In genomic region chr17:7266784-7267183, GRCh38 we compare ENCODE assay signal across 34 cellular contexts. TPM values are rescaled to one million over a fixed set of nuclear protein-coding genes. Genes with fewer than 3 reads are reported as not detected.
DNase-seq lines count a peak whose midpoint lies in the region; ATAC-seq and TF ChIP-seq lines count a peak whose summit lies in the region.
"Had no signal": no experiment of that assay in that cellular context is flagged by ENCODE, and none has a peak within 500 bp of the region (broad histone marks: within the 10 kb centered on the region; RNA-seq: fewer than 3 reads in every experiment).

No MANE protein-coding gene starts in this region.

- no peaks in the 10 kb centered on the region for H4K20me1 ChIP-seq in hepatocyte (ENCODE audit: insufficient read depth, poor library complexity, severe bottlenecking)

- H3K4me3 Mint-ChIP-seq in WTC11, result no peak overlapping the region
- H3K4me3 Mint-ChIP-seq in CD8-positive, alpha-beta T cell, result no peak overlapping the region
- H3K4me3 Mint-ChIP-seq: activated CD8-positive, alpha-beta T cell treated with anti-CD3 and anti-CD28 coated beads, Interleukin-2, amount 10 ng/mL, durations not matched to agents 7 days and 5 days; natural killer cell treated with Interleukin-12 subunit alpha and Interleukin-12 subunit beta and Interleukin-15 and Interleukin-18, amount 100 ng/mL, for 72 hours; stimulated activated naive CD8-positive, alpha-beta T cell treated with anti-CD3 and anti-CD28 coated beads, Interleukin-15, Interleukin-2, amounts not matched to agents 100 ng/mL and 50 ng/mL, for 24 hours; T-cell had no signal

- no peak overlapping the region for H3K27ac ChIP-seq in hepatocyte
- no peak overlapping the region for H3K27ac ChIP-seq in CD8-positive, alpha-beta T cell (ENCODE audit: low read depth, low read length)
- H3K27ac ChIP-seq: ovary, thyroid gland had no signal

- H3K27ac Mint-ChIP-seq in WTC11, result peak overlapping the region; percentile 72
- no peak overlapping the region for H3K27ac Mint-ChIP-seq in CD8-positive, alpha-beta T cell
- H3K27ac Mint-ChIP-seq: activated CD8-positive, alpha-beta T cell treated with anti-CD3 and anti-CD28 coated beads, Interleukin-2, amount 10 ng/mL, durations not matched to agents 7 days and 5 days; brain; natural killer cell treated with Interleukin-12 subunit alpha and Interleukin-12 subunit beta and Interleukin-15 and Interleukin-18, amount 100 ng/mL, for 72 hours; stimulated activated naive CD8-positive, alpha-beta T cell treated with anti-CD3 and anti-CD28 coated beads, Interleukin-15, Interleukin-2, amounts not matched to agents 100 ng/mL and 50 ng/mL, for 24 hours; T-cell had no signal

- H3K36me3 ChIP-seq in hepatocyte (replicated peaks; ENCODE audit: insufficient read depth, low read depth), result no peaks in the 10 kb centered on the region
- no peaks in the 10 kb centered on the region for H3K36me3 ChIP-seq in CD8-positive, alpha-beta T cell (ENCODE audit: insufficient read depth, low read length)
- H3K36me3 ChIP-seq: BE2C, ovary, SJSA1, thyroid gland had no signal

- H2AFZ ChIP-seq in hepatocyte, result no peak overlapping the region

- DNase-seq in DMS53 (lab: John Stamatoyannopoulos, UW) (peak; percentile 43), DMS53 treated with DMSO at 0.1 percent for 48 hours (lab: John Stamatoyannopoulos, UW; ENCODE audit: unreplicated experiment) (no peak), WTC11 (ENCODE audit: low spot score) (no peak), hepatocyte (ENCODE audit: low spot score) (peak; percentile 18), GDM1 (lab: John Stamatoyannopoulos, UW) (no peak), NCI-H2107 treated with DMSO at 0.1 percent for 48 hours (lab: John Stamatoyannopoulos, UW; ENCODE audit: unreplicated experiment) (no peak)
- no peak for DNase-seq in CD8-positive, alpha-beta T cell
- DNase-seq: activated CD4-positive, CD25-positive, alpha-beta regulatory T cell treated with anti-CD3 and anti-CD28 coated beads, Interleukin-2, amount 50 U/mL, for 72 hours; activated CD8-positive, alpha-beta T cell treated with anti-CD3 and anti-CD28 coated beads, Interleukin-2, amount 10 ng/mL, durations not matched to agents 7 days and 5 days; activated gamma-delta T cell; activated T-cell treated with anti-CD3 and anti-CD28 coated beads for 4 hours; BE2C; Caco-2; DND-41; effector CD4-positive, alpha-beta T cell; erythroblast; foreskin melanocyte; hypothalamus; left ventricle myocardium superior; midbrain; NCI-H1694 treated with DMSO at 0.1 percent for 48 hours; NCI-H2171 treated with DMSO at 0.1 percent for 48 hours; NCI-H748 treated with DMSO at 0.1 percent for 48 hours; ovary; right cardiac atrium; T-cell; thyroid gland had no signal

- H3K4me1 ChIP-seq in hepatocyte (ENCODE audit: insufficient read depth), result peaks cover 12% of the 10 kb centered on the region
- H3K4me1 ChIP-seq in CD8-positive, alpha-beta T cell (ENCODE audit: insufficient read depth, low read length), result peaks cover 20% of the 10 kb centered on the region
- H3K4me1 ChIP-seq: BE2C had no signal

- no peaks in the 10 kb centered on the region for H3K36me3 Mint-ChIP-seq in WTC11
- H3K36me3 Mint-ChIP-seq in CD8-positive, alpha-beta T cell, result no peaks in the 10 kb centered on the region
- H3K36me3 Mint-ChIP-seq: brain; natural killer cell treated with Interleukin-12 subunit alpha and Interleukin-12 subunit beta and Interleukin-15 and Interleukin-18, amount 100 ng/mL, for 72 hours; T-cell had no signal

- ATAC-seq in WTC11 (no peak), HG03520 (IDR thresholded peaks at IDR 0.05; ENCODE audit: unreplicated experiment) (no peak)
- no peak for ATAC-seq in CD8-positive, alpha-beta T cell
- ATAC-seq: activated CD8-positive, alpha-beta T cell treated with anti-CD3 and anti-CD28 coated beads, Interleukin-2, amount 10 ng/mL, durations not matched to agents 7 days and 5 days; left ventricle myocardium superior; natural killer cell treated with Interleukin-12 subunit alpha and Interleukin-12 subunit beta and Interleukin-15 and Interleukin-18, amount 100 ng/mL, for 72 hours; right cardiac atrium; T-cell had no signal

- H3K4me1 Mint-ChIP-seq in WTC11, result peaks cover 23% of the 10 kb centered on the region
- H3K4me1 Mint-ChIP-seq in CD8-positive, alpha-beta T cell (ENCODE audit: low read depth), result peaks cover 20% of the 10 kb centered on the region

- peaks cover 8% of the 10 kb centered on the region for H3K79me2 ChIP-seq in hepatocyte

- H3K9me3 Mint-ChIP-seq in WTC11, result no peaks in the 10 kb centered on the region
- H3K9me3 Mint-ChIP-seq in CD8-positive, alpha-beta T cell, result no peaks in the 10 kb centered on the region
- H3K9me3 Mint-ChIP-seq: brain; natural killer cell treated with Interleukin-12 subunit alpha and Interleukin-12 subunit beta and Interleukin-15 and Interleukin-18, amount 100 ng/mL, for 72 hours; stimulated activated naive CD8-positive, alpha-beta T cell treated with anti-CD3 and anti-CD28 coated beads, Interleukin-15, Interleukin-2, amounts not matched to agents 100 ng/mL and 50 ng/mL, for 24 hours; T-cell had no signal

- POLR2A ChIA-PET in WTC11 (lab: Charles Lee), result no interaction called here
- POLR2A ChIA-PET in CD8-positive, alpha-beta T cell (lab: Charles Lee), result interaction anchor here (1.0 kb wide), 1 partner anchor 10 kb away, joined by 3 read pairs; no protein-coding TSS in a partner anchor

- CTCF ChIA-PET in WTC11 (lab: Charles Lee), result interaction anchor here (1.8 to 4.8 kb wide), 3 partner anchors 13 to 294 kb away, joined by 4 to 23 read pairs (median 14); no protein-coding TSS in a partner anchor
- CTCF ChIA-PET in CD8-positive, alpha-beta T cell (lab: Charles Lee), result interaction anchor here (0.7 to 3.0 kb wide), 3 partner anchors 13 to 78 kb away, joined by 3 to 10 read pairs (median 3); no protein-coding TSS in a partner anchor

- peaks cover 3% of the 10 kb centered on the region for H3K27me3 ChIP-seq in hepatocyte
- no peaks in the 10 kb centered on the region for H3K27me3 ChIP-seq in CD8-positive, alpha-beta T cell (ENCODE audit: insufficient read depth, low read length)
- H3K27me3 ChIP-seq: thyroid gland had no signal

- intact Hi-C loops in CD8-positive, alpha-beta T cell (cut with DNase I, micrococcal nuclease), result no loop called here

- H3K27me3 Mint-ChIP-seq in WTC11 (ENCODE audit: low read depth), result no peaks in the 10 kb centered on the region; the same call in 1 of the 2 replicates
- no peaks in the 10 kb centered on the region for H3K27me3 Mint-ChIP-seq in CD8-positive, alpha-beta T cell (ENCODE audit: low read depth)

- H3K4me2 ChIP-seq in hepatocyte, result no peak overlapping the region

- H3K9me2 ChIP-seq in hepatocyte (replicated peaks; ENCODE audit: insufficient read depth), result no peaks in the 10 kb centered on the region

- whole genome bisulfite sequencing in hepatocyte (ENCODE audit: low lambda C conversion rate, missing lambda C conversion rate), result 35% methylated on average over 1 of the region's 1 CpG

- H3K4me3 ChIP-seq in hepatocyte, result no peak overlapping the region
- H3K4me3 ChIP-seq in CD8-positive, alpha-beta T cell (ENCODE audit: low read depth, low read length), result no peak overlapping the region
- H3K4me3 ChIP-seq: ovary, SJSA1, thyroid gland had no signal

- no peaks in the 10 kb centered on the region for H3K9me3 ChIP-seq in hepatocyte (ENCODE audit: low read depth)
- no peaks in the 10 kb centered on the region for H3K9me3 ChIP-seq in CD8-positive, alpha-beta T cell (ENCODE audit: low read length)
- H3K9me3 ChIP-seq: BE2C, Caco-2, ovary, SJSA1, thyroid gland had no signal

- no peak for TF ChIP-seq CTCF in WTC11 (IDR thresholded peaks at IDR 0.05)
- TF ChIP-seq CTCF in hepatocyte (IDR thresholded peaks at IDR 0.05; ENCODE audit: poor library complexity), result no peak
- TF ChIP-seq CTCF in CD8-positive, alpha-beta T cell (IDR thresholded peaks at IDR 0.05), result no peak

TF ChIP-seq in WTC11, 78 proteins besides CTCF, POLR2A, EP300 and RAD21:
- no peak for TF ChIP-seq PRRX2 (CRISPR knock-in tag; IDR thresholded peaks at IDR 0.05)
- TF ChIP-seq ZNF219 (CRISPR knock-in tag; IDR thresholded peaks at IDR 0.05; ENCODE audit: borderline replicate concordance), result no peak
- no peak for TF ChIP-seq NFE2L1 (CRISPR knock-in tag; IDR thresholded peaks at IDR 0.05)
TF ChIP-seq in WTC11: peak in this region for 0.

RNA-seq across cellular contexts. Expression of gene CLDN7, which starts 4.5 kb away (rescaled TPM):
- total RNA-seq in WTC11 (2021) (131 to 136 TPM (median 136 TPM) in 3 replicates), hepatocyte (169 and 197 TPM in 2 replicates)
- polyA plus RNA-seq in hepatocyte, result 290 and 341 TPM in 2 replicates
- total RNA-seq in CD8-positive, alpha-beta T cell, result 1 to 10 TPM; 4.1 to 4.5 TPM
- total RNA-seq: A172, SJSA1 had no signal

RNA-seq across cellular contexts. Expression of gene SLC2A4, which starts 14.7 kb away (rescaled TPM):
- total RNA-seq in WTC11 (2021), result 5.6 to 6.4 TPM (median 6.2 TPM) in 3 replicates
- total RNA-seq in hepatocyte, result 0.88 and 1.6 TPM in 2 replicates
- 0.42 and 0.89 TPM in 2 replicates for polyA plus RNA-seq in hepatocyte
- not detected for total RNA-seq in CD8-positive, alpha-beta T cell
- total RNA-seq: A172; activated CD8-positive, alpha-beta T cell treated with anti-CD3 and anti-CD28 coated beads, Interleukin-2, amount 10 ng/mL, durations not matched to agents 7 days and 5 days; RPMI7951 had no signal

RNA-seq across cellular contexts. Expression of gene ELP5, which starts 14.8 kb away (rescaled TPM):
- total RNA-seq in WTC11 (2021) (101 to 103 TPM (median 103 TPM) in 3 replicates), hepatocyte (30.4 and 30.6 TPM in 2 replicates)
- polyA plus RNA-seq in hepatocyte, result 38.0 and 49.6 TPM in 2 replicates
- total RNA-seq in CD8-positive, alpha-beta T cell, result 10 to 100 TPM; 38.9 to 39.0 TPM

RNA-seq across cellular contexts. Expression of gene CTDNEP1, which starts 15.2 kb away (rescaled TPM):
- total RNA-seq in WTC11 (2021), result 120 to 127 TPM (median 126 TPM) in 3 replicates
- 44.6 and 62.7 TPM in 2 replicates for total RNA-seq in hepatocyte
- polyA plus RNA-seq in hepatocyte, result 86.9 and 96.7 TPM in 2 replicates
- 10 to 100 TPM; 77.8 to 95.6 TPM for total RNA-seq in CD8-positive, alpha-beta T cell

RNA-seq across cellular contexts. Expression of gene GABARAP, which starts 24.5 kb away (rescaled TPM):
- total RNA-seq in WTC11 (2021) (228 to 247 TPM (median 238 TPM) in 3 replicates), hepatocyte (309 and 327 TPM in 2 replicates)
- polyA plus RNA-seq in hepatocyte, result 992 and 1,031 TPM in 2 replicates
- total RNA-seq in CD8-positive, alpha-beta T cell, result 100 to 1,000 TPM; 165 to 173 TPM

Comparison
In these comparisons a context has a peak if more than half of its experiments do, and no peak if none do; other contexts are left out.
1. DNase-seq: peak in DMS53 (single experiment) and hepatocyte (single experiment); none in DMS53 treated with DMSO at 0.1 percent for 48 hours (single experiment), WTC11 (single experiment), GDM1 (single experiment), CD8-positive, alpha-beta T cell (0 of 7) and NCI-H2107 treated with DMSO at 0.1 percent for 48 hours (single experiment).
2. RNA of gene CLDN7, which starts 4.5 kb away (total RNA-seq): 169 to 197 TPM in hepatocyte and 131 to 136 TPM in WTC11; 4.1 to 4.5 TPM in CD8-positive, alpha-beta T cell; every median in the first group is over 10 times any median in the second.